In the genomic region with DNA sequence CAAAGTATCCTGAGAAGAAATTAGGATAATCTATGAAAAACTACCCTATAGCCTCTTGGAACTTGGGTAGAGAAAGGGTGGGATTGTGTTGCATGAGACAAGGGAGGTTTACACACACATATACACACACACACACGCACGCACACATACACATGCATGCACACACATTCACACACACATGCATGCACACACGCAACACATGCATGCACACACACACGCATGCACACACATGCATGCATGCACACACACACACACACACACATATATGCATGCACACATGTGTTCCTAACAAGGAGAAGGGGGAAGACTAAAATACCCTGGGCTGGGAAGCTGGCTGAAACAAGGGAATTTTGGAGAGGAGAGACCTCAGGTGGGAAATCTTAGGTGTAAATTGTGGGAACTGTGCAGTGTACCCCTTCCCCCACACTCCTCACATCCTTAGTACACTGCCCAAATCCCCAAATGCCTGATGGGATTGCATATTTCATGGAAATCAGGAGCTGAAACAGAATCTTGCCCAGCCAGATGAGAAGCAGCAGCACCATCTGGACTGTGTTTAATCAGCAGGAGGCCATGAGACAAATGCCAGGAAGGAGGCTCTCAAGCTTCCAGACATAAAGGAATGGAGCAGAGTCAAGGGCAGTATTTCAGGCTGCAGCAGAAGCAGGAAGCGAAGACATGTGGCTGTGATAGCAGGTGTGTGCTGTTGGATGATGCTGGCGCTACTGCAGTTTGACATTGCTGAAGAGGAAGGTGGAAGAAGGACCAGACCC, we compare ENCODE assay signal across 14 cellular contexts. TPM values are rescaled to one million over a fixed set of nuclear protein-coding genes. Genes with fewer than 3 reads are reported as not detected.
DNase-seq lines count a peak whose midpoint lies in the region; ATAC-seq and FAIRE-seq lines count a peak whose summit lies in the region.
"Had no signal": no experiment of that assay in that cellular context is flagged by ENCODE, and none has a peak within 500 bp of the region (broad histone marks: within the 10 kb centered on the region; RNA-seq: fewer than 3 reads in every experiment).

No MANE protein-coding gene starts in this region.

- no peak overlapping the region for H3K4me3 Mint-ChIP-seq in activated naive CD4-positive, alpha-beta T cell treated with anti-CD3 and anti-CD28 coated beads for 36 hours
- H3K4me3 Mint-ChIP-seq: activated naive CD8-positive, alpha-beta T cell; mesothelial cell of epicardium; stimulated activated effector memory CD8-positive, alpha-beta T cell treated with anti-CD3 and anti-CD28 coated beads, Interleukin-12 subunit alpha, Interleukin-12 subunit beta, amount 100 ng/mL, for 72 hours had no signal

- intact Hi-C loops in activated naive CD4-positive, alpha-beta T cell treated with anti-CD3 and anti-CD28 coated beads for 36 hours (cut with micrococcal nuclease) = no loop called here

- peak; percentile 36 for FAIRE-seq in islet of Langerhans (lab: Jason Lieb, UNC)

- H3K36me3 Mint-ChIP-seq in activated naive CD4-positive, alpha-beta T cell treated with anti-CD3 and anti-CD28 coated beads for 36 hours (ENCODE audit: low read depth) = no peaks in the 10 kb centered on the region
- H3K36me3 Mint-ChIP-seq: activated naive CD8-positive, alpha-beta T cell; mesothelial cell of epicardium; stimulated activated effector memory CD8-positive, alpha-beta T cell treated with anti-CD3 and anti-CD28 coated beads, Interleukin-12 subunit alpha, Interleukin-12 subunit beta, amount 100 ng/mL, for 72 hours had no signal

- peak; percentile 78 for DNase-seq in DMS 273 treated with DMSO at 0.1 percent for 48 hours (lab: John Stamatoyannopoulos, UW)
- peak; percentile 84 for DNase-seq in NCI-H2029 (lab: John Stamatoyannopoulos, UW)
- peak; percentile 32 for DNase-seq in RPMI8226
- no peak for DNase-seq in activated naive CD4-positive, alpha-beta T cell treated with anti-CD3 and anti-CD28 coated beads for 36 hours
- no peak for DNase-seq in COLO829 (ENCODE audit: low spot score)
- DNase-seq: NCI-H526; posterior cingulate gyrus; stimulated activated CD4-positive, alpha-beta T cell treated with anti-CD3 and anti-CD28 coated beads, Interleukin-2, amount 100 ng/mL, for 24 hours had no signal

- no peaks in the 10 kb centered on the region for H3K27me3 Mint-ChIP-seq in activated naive CD4-positive, alpha-beta T cell treated with anti-CD3 and anti-CD28 coated beads for 36 hours (ENCODE audit: low read depth)
- H3K27me3 Mint-ChIP-seq: activated naive CD8-positive, alpha-beta T cell had no signal

- H3K4me1 Mint-ChIP-seq in activated naive CD4-positive, alpha-beta T cell treated with anti-CD3 and anti-CD28 coated beads for 36 hours (ENCODE audit: low read depth) = no peaks in the 10 kb centered on the region
- H3K4me1 Mint-ChIP-seq: stimulated activated effector memory CD8-positive, alpha-beta T cell treated with anti-CD3 and anti-CD28 coated beads, Interleukin-12 subunit alpha, Interleukin-12 subunit beta, amount 100 ng/mL, for 72 hours had no signal

- CTCF ChIA-PET in activated naive CD4-positive, alpha-beta T cell treated with anti-CD3 and anti-CD28 coated beads for 36 hours (lab: Charles Lee) = no interaction called here

- no peak for ATAC-seq in GM21528 (IDR thresholded peaks at IDR 0.05; ENCODE audit: low FRiP score, unreplicated experiment)
- no peak for ATAC-seq in GM21360 (IDR thresholded peaks at IDR 0.05; ENCODE audit: unreplicated experiment)
- ATAC-seq: stimulated activated effector memory CD8-positive, alpha-beta T cell treated with anti-CD3 and anti-CD28 coated beads, Interleukin-12 subunit alpha, Interleukin-12 subunit beta, amount 100 ng/mL, for 72 hours had no signal

- H3K27ac Mint-ChIP-seq in activated naive CD4-positive, alpha-beta T cell treated with anti-CD3 and anti-CD28 coated beads for 36 hours = no peak overlapping the region
- H3K27ac Mint-ChIP-seq: activated naive CD8-positive, alpha-beta T cell; mesothelial cell of epicardium; stimulated activated effector memory CD8-positive, alpha-beta T cell treated with anti-CD3 and anti-CD28 coated beads, Interleukin-12 subunit alpha, Interleukin-12 subunit beta, amount 100 ng/mL, for 72 hours had no signal

- no peaks in the 10 kb centered on the region for H3K9me3 Mint-ChIP-seq in activated naive CD4-positive, alpha-beta T cell treated with anti-CD3 and anti-CD28 coated beads for 36 hours
- H3K9me3 Mint-ChIP-seq: mesothelial cell of epicardium; stimulated activated effector memory CD8-positive, alpha-beta T cell treated with anti-CD3 and anti-CD28 coated beads, Interleukin-12 subunit alpha, Interleukin-12 subunit beta, amount 100 ng/mL, for 72 hours had no signal

RNA-seq across cellular contexts. Expression of gene POLD3, which starts 14.6 kb away (rescaled TPM):
- total RNA-seq in activated naive CD4-positive, alpha-beta T cell treated with anti-CD3 and anti-CD28 coated beads for 36 hours = 10 to 100 TPM; 84.8 to 91.9 TPM

Comparison
In these comparisons a context has a peak if more than half of its experiments do, and no peak if none do; other contexts are left out.
1. DNase-seq: peak in DMS 273 treated with DMSO at 0.1 percent for 48 hours (single experiment), NCI-H2029 (single experiment) and RPMI8226 (single experiment); none in activated naive CD4-positive, alpha-beta T cell treated with anti-CD3 and anti-CD28 coated beads for 36 hours (single experiment) and COLO829 (single experiment).